37 cellular contexts compared by ENCODE assay signal in the genomic region with DNA sequence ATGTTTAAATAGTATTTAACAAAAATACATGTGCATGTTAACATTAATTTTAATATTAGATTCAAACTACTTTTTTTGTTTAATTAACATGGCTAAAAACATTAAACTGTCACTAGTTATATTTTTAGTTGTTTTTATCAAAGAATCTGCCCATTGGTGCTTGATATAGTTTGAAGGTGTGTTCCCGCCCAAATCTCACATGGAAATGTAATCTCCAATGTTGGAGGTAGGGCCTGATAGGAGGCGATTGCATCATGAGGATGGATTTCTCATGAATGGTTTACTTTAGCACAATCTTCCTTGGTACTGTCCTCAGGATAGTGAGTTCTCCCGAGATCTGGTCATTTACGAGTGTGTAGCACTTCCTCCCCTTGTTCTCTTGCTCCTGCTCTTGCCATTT.
"Had no signal": no experiment of that assay in that cellular context is flagged by ENCODE, and none has a peak within 500 bp of the region (broad histone marks: within the 10 kb centered on the region; RNA-seq: fewer than 3 reads in every experiment).

No MANE protein-coding gene starts in this region.

- H3K9me3 Mint-ChIP-seq: activated naive CD8-positive, alpha-beta T cell treated with anti-CD3 and anti-CD28 coated beads, Interleukin-2, amount 10 ng/mL, durations not matched to agents 7 days and 5 days had no signal

- H3K27me3 Mint-ChIP-seq: activated B cell treated with CpG ODN at 0.5 μM for 24 hours; activated CD4-positive, alpha-beta memory T cell treated with anti-CD3 and anti-CD28 coated beads for 36 hours; activated CD4-positive, alpha-beta T cell treated with anti-CD3 and anti-CD28 coated beads, Interleukin-2, amount 10 ng/mL, durations not matched to agents 24 days and 14 days; activated CD8-positive, alpha-beta T cell treated with anti-CD3 and anti-CD28 coated beads for 36 hours; activated naive CD4-positive, alpha-beta T cell treated with anti-CD3 and anti-CD28 coated beads, Interleukin-2, amount 10 ng/mL, durations not matched to agents 7 days and 5 days; activated naive CD4-positive, alpha-beta T cell treated with anti-CD3 and anti-CD28 coated beads, Interleukin-2, amount 50 U/mL, for 24 hours; activated naive CD8-positive, alpha-beta T cell; activated naive CD8-positive, alpha-beta T cell treated with anti-CD3 and anti-CD28 coated beads, Interleukin-2, amount 10 ng/mL, durations not matched to agents 7 days and 5 days; activated naive CD8-positive, alpha-beta T cell treated with anti-CD3 and anti-CD28 coated beads, Interleukin-2, amount 50 U/mL, for 24 hours; brain; central memory CD8-positive, alpha-beta T cell had no signal

- DNase-seq: activated B cell treated with CpG ODN at 0.5 μM for 24 hours; activated CD4-positive, alpha-beta memory T cell treated with anti-CD3 and anti-CD28 coated beads for 36 hours; activated CD4-positive, alpha-beta T cell treated with anti-CD3 and anti-CD28 coated beads for 4 hours; activated CD4-positive, alpha-beta T cell treated with anti-CD3 and anti-CD28 coated beads, Interleukin-2, amount 10 ng/mL, durations not matched to agents 24 days and 14 days; activated CD4-positive, alpha-beta T cell treated with anti-CD3 and anti-CD28 coated beads, Interleukin-2, amount 50 U/mL, for 1 hour; activated CD4-positive, alpha-beta T cell treated with anti-CD3 and anti-CD28 coated beads, Interleukin-2, amount 50 U/mL, for 4 hours; activated CD4-positive, CD25-positive, alpha-beta regulatory T cell treated with anti-CD3 and anti-CD28 coated beads, Interleukin-2, amount 50 U/mL, for 72 hours; activated CD8-positive, alpha-beta memory T cell treated with anti-CD3 and anti-CD28 coated beads, Interleukin-2, amount 50 U/mL, for 4 hours; activated CD8-positive, alpha-beta T cell treated with anti-CD3 and anti-CD28 coated beads for 36 hours; activated effector memory CD4-positive, alpha-beta T cell treated with Interleukin-2 at 50 U/mL for 16 hours; activated gamma-delta T cell; activated naive CD4-positive, alpha-beta T cell treated with anti-CD3 and anti-CD28 coated beads, Interleukin-2, amount 10 ng/mL, durations not matched to agents 7 days and 5 days; activated naive CD4-positive, alpha-beta T cell treated with Interleukin-2 at 50 U/mL for 16 hours; activated naive CD8-positive, alpha-beta T cell treated with anti-CD3 and anti-CD28 coated beads, Interleukin-2, amount 10 ng/mL, durations not matched to agents 7 days and 5 days; activated naive CD8-positive, alpha-beta T cell treated with anti-CD3 and anti-CD28 coated beads, Interleukin-2, amount 50 U/mL, for 24 hours; activated T-cell treated with anti-CD3 and anti-CD28 coated beads for 4 hours; activated T-cell treated with anti-CD3 and anti-CD28 coated beads, Interleukin-2, amount 50 U/mL, for 1 hour; activated T-cell treated with anti-CD3 and anti-CD28 coated beads, Interleukin-2, amount 50 U/mL, for 48 hours; amygdala; anterior cingulate cortex; caudate nucleus; cerebellar nuclear complex; T-helper 1 cell; T-helper 2 cell; T-helper 9 cell had no signal

- H3K4me1 Mint-ChIP-seq: activated B cell treated with CpG ODN at 0.5 μM for 24 hours; activated CD4-positive, alpha-beta T cell treated with anti-CD3 and anti-CD28 coated beads, Interleukin-2, amount 10 ng/mL, durations not matched to agents 24 days and 14 days; activated naive CD4-positive, alpha-beta T cell treated with anti-CD3 and anti-CD28 coated beads, Interleukin-2, amount 10 ng/mL, durations not matched to agents 7 days and 5 days; activated naive CD4-positive, alpha-beta T cell treated with anti-CD3 and anti-CD28 coated beads, Interleukin-2, amount 50 U/mL, for 24 hours; activated naive CD8-positive, alpha-beta T cell treated with anti-CD3 and anti-CD28 coated beads, Interleukin-2, amount 10 ng/mL, durations not matched to agents 7 days and 5 days; activated naive CD8-positive, alpha-beta T cell treated with anti-CD3 and anti-CD28 coated beads, Interleukin-2, amount 50 U/mL, for 24 hours; brain; central memory CD8-positive, alpha-beta T cell had no signal

- H3K36me3 ChIP-seq: ascending aorta, cardiac muscle cell had no signal

- H3K27me3 ChIP-seq: ascending aorta, cardiac muscle cell had no signal

- FAIRE-seq: bronchial epithelial cell, TTC549 had no signal

- H3K27ac ChIP-seq: ascending aorta, cardiac muscle cell, VCaP had no signal

- H3K27ac Mint-ChIP-seq: activated B cell treated with CpG ODN at 0.5 μM for 24 hours; activated CD4-positive, alpha-beta memory T cell treated with anti-CD3 and anti-CD28 coated beads for 36 hours; activated CD4-positive, alpha-beta T cell treated with anti-CD3 and anti-CD28 coated beads, Interleukin-2, amount 10 ng/mL, durations not matched to agents 24 days and 14 days; activated CD8-positive, alpha-beta T cell treated with anti-CD3 and anti-CD28 coated beads for 36 hours; activated naive CD4-positive, alpha-beta T cell treated with anti-CD3 and anti-CD28 coated beads, Interleukin-2, amount 10 ng/mL, durations not matched to agents 7 days and 5 days; activated naive CD4-positive, alpha-beta T cell treated with anti-CD3 and anti-CD28 coated beads, Interleukin-2, amount 50 U/mL, for 24 hours; activated naive CD8-positive, alpha-beta T cell; activated naive CD8-positive, alpha-beta T cell treated with anti-CD3 and anti-CD28 coated beads, Interleukin-2, amount 10 ng/mL, durations not matched to agents 7 days and 5 days; activated naive CD8-positive, alpha-beta T cell treated with anti-CD3 and anti-CD28 coated beads, Interleukin-2, amount 50 U/mL, for 24 hours; activated T-helper 2 cell treated with anti-CD3 and anti-CD28 coated beads, Interferon-gamma antibody, Interleukin-2, Interleukin-4, amounts not matched to agents 10 μg/mL and 5 μg/mL and 100 μg/mL, durations not matched to agents 14 hours and 24 hours and 36 hours; brain; T-helper 1 cell treated with Interleukin-12 subunit alpha and Interleukin-12 subunit beta and Interleukin-4 antibody, amounts not matched to agents 30 μg/mL and 1 μg/mL, for 36 hours; T-helper 2 cell treated with Interferon-gamma antibody and Interleukin-4, amounts not matched to agents 5 μg/mL and 100 μg/mL, for 36 hours had no signal

- ATAC-seq: activated CD8-positive, alpha-beta T cell treated with anti-CD3 and anti-CD28 coated beads for 36 hours; activated naive CD8-positive, alpha-beta T cell treated with anti-CD3 and anti-CD28 coated beads, Interleukin-2, amount 50 U/mL, for 24 hours had no signal

- H3K4me3 Mint-ChIP-seq: activated B cell treated with CpG ODN at 0.5 μM for 24 hours; activated CD4-positive, alpha-beta memory T cell treated with anti-CD3 and anti-CD28 coated beads for 36 hours; activated CD4-positive, alpha-beta T cell treated with anti-CD3 and anti-CD28 coated beads, Interleukin-2, amount 10 ng/mL, durations not matched to agents 24 days and 14 days; activated CD8-positive, alpha-beta T cell treated with anti-CD3 and anti-CD28 coated beads for 36 hours; activated naive CD4-positive, alpha-beta T cell treated with anti-CD3 and anti-CD28 coated beads, Interleukin-2, amount 10 ng/mL, durations not matched to agents 7 days and 5 days; activated naive CD4-positive, alpha-beta T cell treated with anti-CD3 and anti-CD28 coated beads, Interleukin-2, amount 50 U/mL, for 24 hours; activated naive CD8-positive, alpha-beta T cell; activated naive CD8-positive, alpha-beta T cell treated with anti-CD3 and anti-CD28 coated beads, Interleukin-2, amount 10 ng/mL, durations not matched to agents 7 days and 5 days; activated naive CD8-positive, alpha-beta T cell treated with anti-CD3 and anti-CD28 coated beads, Interleukin-2, amount 50 U/mL, for 24 hours; brain; central memory CD8-positive, alpha-beta T cell; T-helper 1 cell treated with Interleukin-12 subunit alpha and Interleukin-12 subunit beta and Interleukin-4 antibody, amounts not matched to agents 30 μg/mL and 1 μg/mL, for 36 hours; T-helper 2 cell treated with Interferon-gamma antibody and Interleukin-4, amounts not matched to agents 5 μg/mL and 100 μg/mL, for 36 hours had no signal

- H3K4me3 ChIP-seq: ascending aorta, cardiac muscle cell had no signal

- H3K4me1 ChIP-seq: ascending aorta had no signal

- H3K36me3 Mint-ChIP-seq: activated CD4-positive, alpha-beta memory T cell treated with anti-CD3 and anti-CD28 coated beads for 36 hours; activated naive CD4-positive, alpha-beta T cell treated with anti-CD3 and anti-CD28 coated beads, Interleukin-2, amount 10 ng/mL, durations not matched to agents 7 days and 5 days; activated naive CD4-positive, alpha-beta T cell treated with anti-CD3 and anti-CD28 coated beads, Interleukin-2, amount 50 U/mL, for 24 hours; activated naive CD8-positive, alpha-beta T cell; activated naive CD8-positive, alpha-beta T cell treated with anti-CD3 and anti-CD28 coated beads, Interleukin-2, amount 10 ng/mL, durations not matched to agents 7 days and 5 days; brain had no signal

- H3K9me3 ChIP-seq: ascending aorta had no signal
